1 cellular context compared by ENCODE assay signal in the genomic region with DNA sequence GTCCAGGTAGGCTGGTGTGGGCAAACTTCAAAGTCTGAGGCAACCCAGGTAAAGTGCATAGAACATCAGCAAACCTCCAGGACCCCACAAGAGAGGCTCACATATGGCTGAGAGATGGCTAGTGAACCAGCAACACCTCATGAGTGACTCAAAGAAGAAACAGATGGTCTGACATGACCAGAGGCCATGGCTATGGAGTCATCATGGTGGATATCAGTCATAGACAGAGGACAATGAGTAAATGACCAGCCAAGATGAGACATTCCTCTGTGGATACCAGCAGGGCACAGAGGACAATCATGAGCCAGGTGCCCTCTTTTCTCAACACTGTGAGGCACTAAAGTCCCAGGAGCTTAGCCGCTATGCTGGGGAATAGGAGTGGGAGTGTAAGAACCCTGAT.
TF ChIP-seq lines count a peak whose summit lies in the region.

No MANE protein-coding gene starts in this region.

TF ChIP-seq in H1, 55 proteins besides CTCF, POLR2A, EP300 and RAD21 (continued from another document):
- TF ChIP-seq GABPA (IDR thresholded peaks at IDR 0.05; ENCODE audit: borderline replicate concordance, insufficient read depth, low read length): no peak
